31 cellular contexts compared by ENCODE assay signal in the genomic region with DNA sequence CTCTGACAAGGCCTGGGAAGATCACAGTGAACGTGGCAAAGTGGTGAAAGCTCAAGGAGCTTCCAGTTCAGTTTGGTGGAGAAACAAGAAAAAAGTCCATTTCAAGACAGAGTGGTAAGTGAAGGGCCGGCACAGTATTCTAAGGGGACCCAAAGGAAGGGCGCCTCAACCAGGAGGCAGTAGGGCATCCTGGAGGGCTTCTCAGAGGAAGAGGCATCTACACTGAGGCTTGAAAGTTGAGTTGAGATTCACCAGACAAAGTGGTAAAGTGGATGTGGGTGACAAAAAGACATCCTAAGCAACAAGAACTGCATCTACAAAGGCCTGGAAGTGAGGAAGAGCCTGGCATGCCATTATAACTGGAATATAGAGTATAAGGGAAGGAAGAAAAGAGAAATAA. TPM values are rescaled to one million over a fixed set of nuclear protein-coding genes. Genes with fewer than 3 reads are reported as not detected.
"Had no signal": no experiment of that assay in that cellular context is flagged by ENCODE, and none has a peak within 500 bp of the region (broad histone marks: within the 10 kb centered on the region; RNA-seq: fewer than 3 reads in every experiment).

No MANE protein-coding gene starts in this region.

- H3K27me3 ChIP-seq: stomach, suprapubic skin, testis, thyroid gland, transverse colon, upper lobe of left lung, upper lobe of right lung, uterus, vagina had no signal

- ATAC-seq: stimulated activated effector memory CD8-positive, alpha-beta T cell treated with anti-CD3 and anti-CD28 coated beads, Interleukin-12 subunit alpha, Interleukin-12 subunit beta, amount 100 ng/mL, for 72 hours; stimulated activated memory B cell treated with anti-CD40 and anti-IgM and Interleukin-4, amounts not matched to agents 10 μg/mL and 1 μg/mL and 100 μg/mL, for 72 hours; stimulated activated naive B cell treated with anti-CD40 and anti-IgM and Interleukin-4, amounts not matched to agents 10 μg/mL and 1 μg/mL and 100 μg/mL, for 72 hours; stimulated activated naive CD8-positive, alpha-beta T cell treated with anti-CD3 and anti-CD28 coated beads, Interleukin-15, amount 100 ng/mL, for 72 hours; upper lobe of right lung had no signal

- H3K4me1 ChIP-seq: suprapubic skin, testis, tibial artery, transverse colon, upper lobe of left lung, upper lobe of right lung, uterus, vagina had no signal

- H3K36me3 ChIP-seq: stomach, suprapubic skin, thoracic aorta, thyroid gland, tibial artery, tibial nerve, transverse colon, upper lobe of left lung, upper lobe of right lung, uterus, vagina had no signal

- H3K27ac ChIP-seq: stomach, suprapubic skin, testis, thoracic aorta, thyroid gland, tibial artery, tibial nerve, transverse colon, upper lobe of left lung, upper lobe of right lung, uterus, vagina had no signal

- H3K4me3 ChIP-seq: stomach, suprapubic skin, testis, thoracic aorta, thyroid gland, tibial artery, tibial nerve, transverse colon, upper lobe of left lung, upper lobe of right lung, uterus, vagina had no signal

- FAIRE-seq: urothelium cell line had no signal

- H3K9me3 ChIP-seq: stomach, suprapubic skin, testis, thoracic aorta, thyroid gland, tibial artery, tibial nerve, transverse colon, upper lobe of left lung, upper lobe of right lung, uterus, vagina had no signal

- DNase-seq: stimulated activated CD4-positive, alpha-beta T cell treated with anti-CD3 and anti-CD28 coated beads, Interleukin-2, amount 100 ng/mL, for 48 hours; stimulated activated CD4-positive, alpha-beta T cell treated with anti-CD3 and anti-CD28 coated beads, Interleukin-4, amount 100 ng/mL, for 1 hour; stimulated activated CD4-positive, alpha-beta T cell treated with anti-CD3 and anti-CD28 coated beads, Interleukin-4, amount 100 ng/mL, for 24 hours; stimulated activated CD4-positive, alpha-beta T cell treated with anti-CD3 and anti-CD28 coated beads, Interleukin-4, amount 100 ng/mL, for 4 hours; stimulated activated CD8-positive, alpha-beta memory T cell treated with anti-CD3 and anti-CD28 coated beads, Interleukin-4, amount 100 ng/mL, for 48 hours; stimulated activated naive B cell treated with anti-CD40 and anti-IgM and Interleukin-4, amounts not matched to agents 10 μg/mL and 1 μg/mL and 100 μg/mL, for 72 hours; stimulated activated naive CD4-positive, alpha-beta T cell; stimulated activated naive CD4-positive, alpha-beta T cell treated with Interleukin-2 at 50 U/mL for 16 hours; stimulated activated naive CD8-positive, alpha-beta T cell treated with anti-CD3 and anti-CD28 coated beads, Interleukin-15, amount 100 ng/mL, for 72 hours; stimulated activated naive CD8-positive, alpha-beta T cell treated with anti-CD3 and anti-CD28 coated beads, Interleukin-15, Interleukin-2, amounts not matched to agents 100 U/mL and 50 U/mL, for 24 hours; stomach; substantia nigra; testis; thyroid gland; tibial artery; transverse colon; trophoblast cell; upper lobe of left lung; upper lobe of right lung; uterus had no signal

RNA-seq across cellular contexts. Expression of gene LRRC52, which starts 22.3 kb away (rescaled TPM):
- total RNA-seq: stomach, subcutaneous adipose tissue, suprapubic skin, temporal lobe, thoracic aorta, tibial nerve, transverse colon, ureter, urinary bladder, uterus, vagina had no signal
- polyA plus RNA-seq: stomach, urinary bladder had no signal
